8 cellular contexts compared by ENCODE assay signal in genomic region chr7:18356195-18356645, GRCh38.
DNase-seq lines count a peak whose midpoint lies in the region; ATAC-seq and TF ChIP-seq lines count a peak whose summit lies in the region.

No MANE protein-coding gene starts in this region.

- H3K9me3 Mint-ChIP-seq in brain (peaks cover 0 to 2% (median 0%) of the 10 kb centered on the region in 5 experiments), immature natural killer cell (no peaks in the 10 kb centered on the region)

- peak overlapping the region in 2 of 5 experiments; percentile 15 to 36 for H3K27ac Mint-ChIP-seq in brain
- peak overlapping the region in 4 of 6 donors; percentile 16 to 79 (median 40) for H3K27ac Mint-ChIP-seq in immature natural killer cell

- no peaks in the 10 kb centered on the region for H3K36me3 Mint-ChIP-seq in brain
- H3K36me3 Mint-ChIP-seq in immature natural killer cell: no peaks in the 10 kb centered on the region

- DNase-seq in DMS153 (lab: John Stamatoyannopoulos, UW): peak; percentile 21
- DNase-seq in NCI-H69 (lab: John Stamatoyannopoulos, UW): peak; percentile 68
- peak; percentile 17 to 29 (median 25) for DNase-seq in immature natural killer cell
- DNase-seq in thoracic aorta (ENCODE audit: low spot score): no peak
- DNase-seq in activated naive CD4-positive, alpha-beta T cell (lab: John Stamatoyannopoulos, UW): no peak
- DNase-seq in activated CD8-positive, alpha-beta memory T cell treated with anti-CD3 and anti-CD28 coated beads, Interleukin-2, amount 50 U/mL, for 4 hours: no peak

- TF ChIP-seq CTCF in brain (conservative IDR thresholded peaks at IDR 0.05) (peak; percentile 81 to 87), thoracic aorta (IDR thresholded peaks at IDR 0.05) (peak; percentile 55)

- H3K4me3 ChIP-seq in thoracic aorta: peak overlapping the region; percentile 44

- H3K27ac ChIP-seq in thoracic aorta: no peak overlapping the region

- no peaks in the 10 kb centered on the region for H3K27me3 ChIP-seq in thoracic aorta (replicated peaks; ENCODE audit: insufficient read depth)

- H3K4me1 ChIP-seq in thoracic aorta (ENCODE audit: control insufficient read depth in 1 of 2, low read depth in 2 of 2): peaks cover 8 to 16% of the 10 kb centered on the region in 2 donors

- H3K27me3 Mint-ChIP-seq in brain (no peaks in the 10 kb centered on the region), immature natural killer cell (ENCODE audit: low read depth in 3 of 3) (peaks cover 0 to 2% (median 1%) of the 10 kb centered on the region in 3 donors)

- ATAC-seq in GM21723 (IDR thresholded peaks at IDR 0.05; ENCODE audit: unreplicated experiment): peak; percentile 66
- peak; percentile 25 for ATAC-seq in thoracic aorta (ENCODE audit: insufficient number of reproducible peaks, low FRiP score, low read depth)

- H3K9me3 ChIP-seq in thoracic aorta: no peaks in the 10 kb centered on the region

- no peaks in the 10 kb centered on the region for H3K36me3 ChIP-seq in thoracic aorta

- H3K4me3 Mint-ChIP-seq in brain: peak overlapping the region in 3 of 5 experiments; percentile 5 to 70 (median 57)
- H3K4me3 Mint-ChIP-seq in immature natural killer cell: peak overlapping the region; percentile 64 to 87 (median 80)

- H3K4me1 Mint-ChIP-seq in brain (peaks cover 46% of the 10 kb centered on the region), immature natural killer cell (peaks cover 6 to 16% of the 10 kb centered on the region in 2 donors)

Comparison
In these comparisons a context has a peak if more than half of its experiments do, and no peak if none do; other contexts are left out.
1. DNase-seq: peak in DMS153 (single experiment), NCI-H69 (single experiment) and immature natural killer cell (3 of 3); none in thoracic aorta (single experiment), activated naive CD4-positive, alpha-beta T cell (0 of 4) and activated CD8-positive, alpha-beta memory T cell treated with anti-CD3 and anti-CD28 coated beads, Interleukin-2, amount 50 U/mL, for 4 hours (single experiment).